In genomic region chr1:26820784-26821269, GRCh38 we compare ENCODE assay signal across 8 cellular contexts.
DNase-seq lines count a peak whose midpoint lies in the region; ATAC-seq and TF ChIP-seq lines count a peak whose summit lies in the region.

No MANE protein-coding gene starts in this region.

- CTCF ChIA-PET in activated naive CD4-positive, alpha-beta T cell treated with anti-CD3 and anti-CD28 coated beads, Interleukin-2, amount 10 ng/mL, durations not matched to agents 7 days and 5 days (lab: Charles Lee), result interaction anchor here (0.6 to 2.9 kb wide), 10 partner anchors 10 to 462 kb away, joined by 3 to 29 read pairs (median 4); no protein-coding TSS in a partner anchor

- H3K9me3 Mint-ChIP-seq in activated naive CD4-positive, alpha-beta T cell treated with anti-CD3 and anti-CD28 coated beads, Interleukin-2, amount 10 ng/mL, durations not matched to agents 7 days and 5 days, result no peaks in the 10 kb centered on the region
- no peaks in the 10 kb centered on the region for H3K9me3 Mint-ChIP-seq in stimulated activated effector memory CD8-positive, alpha-beta T cell treated with anti-CD3 and anti-CD28 coated beads, Interleukin-12 subunit alpha, Interleukin-12 subunit beta, amount 100 ng/mL, for 72 hours
- peaks cover 16% of the 10 kb centered on the region for H3K9me3 Mint-ChIP-seq in nephron progenitor cell

- H3K4me3 ChIP-seq in GM06990 (replicated peaks; ENCODE audit: low read depth, low read length), result no peak overlapping the region

- no peaks in the 10 kb centered on the region for H3K36me3 ChIP-seq in GM06990 (ENCODE audit: control insufficient read depth, insufficient read depth, low read length)

- peak overlapping the region; percentile 90 for H3K27ac Mint-ChIP-seq in activated naive CD4-positive, alpha-beta T cell treated with anti-CD3 and anti-CD28 coated beads, Interleukin-2, amount 10 ng/mL, durations not matched to agents 7 days and 5 days
- peak overlapping the region; percentile 76 for H3K27ac Mint-ChIP-seq in stimulated activated effector memory CD8-positive, alpha-beta T cell treated with anti-CD3 and anti-CD28 coated beads, Interleukin-12 subunit alpha, Interleukin-12 subunit beta, amount 100 ng/mL, for 72 hours
- H3K27ac Mint-ChIP-seq in nephron progenitor cell, result no peak overlapping the region

- peak; percentile 66 for TF ChIP-seq CTCF in GM06990 (IDR thresholded peaks at IDR 0.05; ENCODE audit: insufficient read depth, low read length, poor library complexity, severe bottlenecking)
- TF ChIP-seq CTCF in nephron progenitor cell (IDR thresholded peaks at IDR 0.05), result no peak

- H3K36me3 Mint-ChIP-seq in activated naive CD4-positive, alpha-beta T cell treated with anti-CD3 and anti-CD28 coated beads, Interleukin-2, amount 10 ng/mL, durations not matched to agents 7 days and 5 days, result peaks cover 4% of the 10 kb centered on the region
- H3K36me3 Mint-ChIP-seq in stimulated activated effector memory CD8-positive, alpha-beta T cell treated with anti-CD3 and anti-CD28 coated beads, Interleukin-12 subunit alpha, Interleukin-12 subunit beta, amount 100 ng/mL, for 72 hours, result peaks cover 5% of the 10 kb centered on the region
- H3K36me3 Mint-ChIP-seq in nephron progenitor cell (ENCODE audit: low read depth), result peaks cover 4% of the 10 kb centered on the region

- ATAC-seq in GM19467 (IDR thresholded peaks at IDR 0.05; ENCODE audit: unreplicated experiment) (peak; percentile 79), HG03565 (IDR thresholded peaks at IDR 0.05; ENCODE audit: unreplicated experiment) (peak; percentile 69)
- ATAC-seq in stimulated activated effector memory CD8-positive, alpha-beta T cell treated with anti-CD3 and anti-CD28 coated beads, Interleukin-12 subunit alpha, Interleukin-12 subunit beta, amount 100 ng/mL, for 72 hours, result peak; percentile 81

- H3K27me3 Mint-ChIP-seq in activated naive CD4-positive, alpha-beta T cell treated with anti-CD3 and anti-CD28 coated beads, Interleukin-2, amount 10 ng/mL, durations not matched to agents 7 days and 5 days, result no peaks in the 10 kb centered on the region
- H3K27me3 Mint-ChIP-seq in nephron progenitor cell (ENCODE audit: low read depth, poor library complexity), result no peaks in the 10 kb centered on the region

- peaks cover 30% of the 10 kb centered on the region for H3K4me1 Mint-ChIP-seq in activated naive CD4-positive, alpha-beta T cell treated with anti-CD3 and anti-CD28 coated beads, Interleukin-2, amount 10 ng/mL, durations not matched to agents 7 days and 5 days
- peaks cover 18% of the 10 kb centered on the region for H3K4me1 Mint-ChIP-seq in stimulated activated effector memory CD8-positive, alpha-beta T cell treated with anti-CD3 and anti-CD28 coated beads, Interleukin-12 subunit alpha, Interleukin-12 subunit beta, amount 100 ng/mL, for 72 hours
- H3K4me1 Mint-ChIP-seq in nephron progenitor cell, result peaks cover 14% of the 10 kb centered on the region

- DNase-seq in GM06990 (ENCODE audit: extremely low read depth, insufficient read length), result peak; percentile 68
- DNase-seq in activated naive CD4-positive, alpha-beta T cell treated with anti-CD3 and anti-CD28 coated beads, Interleukin-2, amount 10 ng/mL, durations not matched to agents 7 days and 5 days, result peak; percentile 46
- no peak for DNase-seq in stimulated activated effector memory CD8-positive, alpha-beta T cell treated with anti-CD3 and anti-CD28 coated beads, Interleukin-12 subunit alpha, Interleukin-12 subunit beta, amount 100 ng/mL, for 72 hours (ENCODE audit: low spot score in 2 of 2)
- DNase-seq in D341Med (ENCODE audit: low spot score), result no peak
- no peak for DNase-seq in NCI-H2171 treated with DMSO at 0.1 percent for 48 hours (lab: John Stamatoyannopoulos, UW)
- DNase-seq in nephron progenitor cell, result no peak

- peak overlapping the region; percentile 54 for H3K4me3 Mint-ChIP-seq in activated naive CD4-positive, alpha-beta T cell treated with anti-CD3 and anti-CD28 coated beads, Interleukin-2, amount 10 ng/mL, durations not matched to agents 7 days and 5 days
- peak overlapping the region; percentile 14 for H3K4me3 Mint-ChIP-seq in stimulated activated effector memory CD8-positive, alpha-beta T cell treated with anti-CD3 and anti-CD28 coated beads, Interleukin-12 subunit alpha, Interleukin-12 subunit beta, amount 100 ng/mL, for 72 hours
- H3K4me3 Mint-ChIP-seq in nephron progenitor cell, result no peak overlapping the region

- no peaks in the 10 kb centered on the region for H3K27me3 ChIP-seq in GM06990 (replicated peaks; ENCODE audit: control insufficient read depth, insufficient read depth, low read length)

Comparison
In these comparisons a context has a peak if more than half of its experiments do, and no peak if none do; other contexts are left out.
1. DNase-seq: peak in GM06990 (single experiment) and activated naive CD4-positive, alpha-beta T cell treated with anti-CD3 and anti-CD28 coated beads, Interleukin-2, amount 10 ng/mL, durations not matched to agents 7 days and 5 days (single experiment); none in stimulated activated effector memory CD8-positive, alpha-beta T cell treated with anti-CD3 and anti-CD28 coated beads, Interleukin-12 subunit alpha, Interleukin-12 subunit beta, amount 100 ng/mL, for 72 hours (0 of 2), D341Med (single experiment), NCI-H2171 treated with DMSO at 0.1 percent for 48 hours (single experiment) and nephron progenitor cell (single experiment).
2. Peak in every context shown above with its lines, with median percentiles within 50 percentile points of each other: ATAC-seq.